Comparison of ENCODE assay signal across 7 cellular contexts in the genomic region with DNA sequence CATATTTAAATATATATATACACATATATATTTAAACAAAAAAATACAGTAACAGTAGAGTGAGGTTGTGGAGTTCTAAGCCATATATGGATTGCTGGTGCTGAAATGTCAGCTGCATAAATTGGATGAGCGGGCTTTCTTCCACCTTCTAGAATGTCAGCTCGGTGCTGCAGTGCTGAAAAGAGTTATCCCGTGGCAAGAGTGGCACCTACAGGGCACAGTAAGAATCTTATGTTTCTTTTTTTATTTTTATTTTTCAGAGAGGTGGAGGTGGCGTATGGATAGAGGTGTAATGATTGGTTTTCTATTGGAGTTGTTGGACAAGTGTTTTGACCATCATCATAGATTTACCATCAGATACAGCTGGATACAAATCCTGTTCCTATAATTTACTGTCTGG.
DNase-seq lines count a peak whose midpoint lies in the region; ATAC-seq and TF ChIP-seq lines count a peak whose summit lies in the region.

No MANE protein-coding gene starts in this region.

- ATAC-seq in natural killer cell treated with Interleukin-12 subunit alpha and Interleukin-12 subunit beta and Interleukin-15 and Interleukin-18, amount 100 ng/mL, for 72 hours = peak; percentile 57 to 64

- POLR2A ChIA-PET in RWPE1 (lab: Yijun Ruan, JAX; ENCODE audit: low non-redundant PET) = no interaction called here

- H3K4me3 Mint-ChIP-seq in natural killer cell treated with Interleukin-12 subunit alpha and Interleukin-12 subunit beta and Interleukin-15 and Interleukin-18, amount 100 ng/mL, for 72 hours = no peak overlapping the region
- H3K4me3 Mint-ChIP-seq in activated naive CD4-positive, alpha-beta T cell treated with anti-CD3 and anti-CD28 coated beads, Interleukin-2, amount 10 ng/mL, durations not matched to agents 7 days and 5 days = no peak overlapping the region

- H3K27ac Mint-ChIP-seq in natural killer cell treated with Interleukin-12 subunit alpha and Interleukin-12 subunit beta and Interleukin-15 and Interleukin-18, amount 100 ng/mL, for 72 hours = no peak overlapping the region
- H3K27ac Mint-ChIP-seq in activated naive CD4-positive, alpha-beta T cell treated with anti-CD3 and anti-CD28 coated beads, Interleukin-2, amount 10 ng/mL, durations not matched to agents 7 days and 5 days = no peak overlapping the region

- no peak for DNase-seq in GM12864 (ENCODE audit: low read depth)
- DNase-seq in M059J (ENCODE audit: low read depth) = peak; percentile 67
- DNase-seq in RWPE1 (ENCODE audit: low spot score) = no peak
- DNase-seq in fibroblast of gingiva (ENCODE audit: low read depth) = peak; percentile 67
- no peak for DNase-seq in natural killer cell treated with Interleukin-12 subunit alpha and Interleukin-12 subunit beta and Interleukin-15 and Interleukin-18, amount 100 ng/mL, for 72 hours (ENCODE audit: low spot score)
- DNase-seq in activated naive CD4-positive, alpha-beta T cell treated with anti-CD3 and anti-CD28 coated beads, Interleukin-2, amount 10 ng/mL, durations not matched to agents 7 days and 5 days = no peak
- no peak for DNase-seq in activated T-cell treated with anti-CD3 and anti-CD28 coated beads for 4 hours

- no peaks in the 10 kb centered on the region for H3K36me3 Mint-ChIP-seq in natural killer cell treated with Interleukin-12 subunit alpha and Interleukin-12 subunit beta and Interleukin-15 and Interleukin-18, amount 100 ng/mL, for 72 hours
- no peaks in the 10 kb centered on the region for H3K36me3 Mint-ChIP-seq in activated naive CD4-positive, alpha-beta T cell treated with anti-CD3 and anti-CD28 coated beads, Interleukin-2, amount 10 ng/mL, durations not matched to agents 7 days and 5 days

- H3K27ac ChIP-seq in RWPE1 = no peak overlapping the region

- H3K4me3 ChIP-seq in GM12864 (ENCODE audit: low read depth, low read length) = no peak overlapping the region

- H3K4me1 Mint-ChIP-seq in natural killer cell treated with Interleukin-12 subunit alpha and Interleukin-12 subunit beta and Interleukin-15 and Interleukin-18, amount 100 ng/mL, for 72 hours (ENCODE audit: low read depth in 2 of 2) = peaks cover 4 to 12% of the 10 kb centered on the region in 2 donors
- H3K4me1 Mint-ChIP-seq in activated naive CD4-positive, alpha-beta T cell treated with anti-CD3 and anti-CD28 coated beads, Interleukin-2, amount 10 ng/mL, durations not matched to agents 7 days and 5 days = no peaks in the 10 kb centered on the region

- H3K9me3 Mint-ChIP-seq in natural killer cell treated with Interleukin-12 subunit alpha and Interleukin-12 subunit beta and Interleukin-15 and Interleukin-18, amount 100 ng/mL, for 72 hours = no peaks in the 10 kb centered on the region
- H3K9me3 Mint-ChIP-seq in activated naive CD4-positive, alpha-beta T cell treated with anti-CD3 and anti-CD28 coated beads, Interleukin-2, amount 10 ng/mL, durations not matched to agents 7 days and 5 days = no peaks in the 10 kb centered on the region

- peak; percentile 28 for TF ChIP-seq CTCF in GM12864 (IDR thresholded peaks at IDR 0.05; ENCODE audit: low read depth, low read length, missing control alignments)
- peak; percentile 23; the same call in 1 of the 2 replicates for TF ChIP-seq CTCF in RWPE1 (conservative IDR thresholded peaks at IDR 0.05; ENCODE audit: low read depth)

- CTCF ChIA-PET in RWPE1 (lab: Yijun Ruan, JAX) = interaction anchor here (0.6 to 5.9 kb wide), 14 partner anchors 13 to 233 kb away, joined by 3 to 69 read pairs (median 4); no protein-coding TSS in a partner anchor
- CTCF ChIA-PET in activated naive CD4-positive, alpha-beta T cell treated with anti-CD3 and anti-CD28 coated beads, Interleukin-2, amount 10 ng/mL, durations not matched to agents 7 days and 5 days (lab: Charles Lee) = interaction anchor here (1.0 to 7.4 kb wide), 5 partner anchors 153 to 193 kb away, joined by 3 to 89 read pairs (median 4); no protein-coding TSS in a partner anchor

- peaks cover 0 to 3% of the 10 kb centered on the region in 2 donors for H3K27me3 Mint-ChIP-seq in natural killer cell treated with Interleukin-12 subunit alpha and Interleukin-12 subunit beta and Interleukin-15 and Interleukin-18, amount 100 ng/mL, for 72 hours
- H3K27me3 Mint-ChIP-seq in activated naive CD4-positive, alpha-beta T cell treated with anti-CD3 and anti-CD28 coated beads, Interleukin-2, amount 10 ng/mL, durations not matched to agents 7 days and 5 days = peaks cover 4% of the 10 kb centered on the region

Comparison
In these comparisons a context has a peak if more than half of its experiments do, and no peak if none do; other contexts are left out.
1. DNase-seq: peak in M059J (single experiment) and fibroblast of gingiva (single experiment); none in GM12864 (single experiment), RWPE1 (single experiment), natural killer cell treated with Interleukin-12 subunit alpha and Interleukin-12 subunit beta and Interleukin-15 and Interleukin-18, amount 100 ng/mL, for 72 hours (single experiment), activated naive CD4-positive, alpha-beta T cell treated with anti-CD3 and anti-CD28 coated beads, Interleukin-2, amount 10 ng/mL, durations not matched to agents 7 days and 5 days (single experiment) and activated T-cell treated with anti-CD3 and anti-CD28 coated beads for 4 hours (single experiment).